ENCODE assay signal across 9 cellular contexts in genomic region chr6:36886948-36887347, GRCh38. TPM values are rescaled to one million over a fixed set of nuclear protein-coding genes. Genes with fewer than 3 reads are reported as not detected.
DNase-seq lines count a peak whose midpoint lies in the region; ATAC-seq and TF ChIP-seq lines count a peak whose summit lies in the region.
"Had no signal": no experiment of that assay in that cellular context is flagged by ENCODE, and none has a peak within 500 bp of the region (broad histone marks: within the 10 kb centered on the region; RNA-seq: fewer than 3 reads in every experiment).

No MANE protein-coding gene starts in this region.

- peak overlapping the region; percentile 73 for H3K27ac Mint-ChIP-seq in nephron progenitor cell

- no peaks in the 10 kb centered on the region for H3K27me3 ChIP-seq in BJ (ENCODE audit: control insufficient read depth, insufficient read depth, low read length)

- DNase-seq in BJ (ENCODE audit: low read depth) (no peak), cardiac fibroblast (ENCODE audit: low read depth in 2 of 2) (no peak), nephron progenitor cell (no peak), DMS 273 treated with DMSO at 0.1 percent for 48 hours (lab: John Stamatoyannopoulos, UW) (no peak)
- peak; percentile 54 for DNase-seq in Jurkat, Clone E6-1 (ENCODE audit: low read depth, low spot score)

- TF ChIP-seq CTCF in BJ (IDR thresholded peaks at IDR 0.05; ENCODE audit: insufficient read depth, low read depth, low read length): no peak
- TF ChIP-seq CTCF in cardiac fibroblast (IDR thresholded peaks at IDR 0.05; ENCODE audit: low read depth, low read length): no peak
- no peak for TF ChIP-seq CTCF in nephron progenitor cell (IDR thresholded peaks at IDR 0.05)

- CTCF ChIA-PET in BJ (lab: Yijun Ruan, JAX): interaction anchor here (2.8 to 7.4 kb wide), 4 partner anchors 12 to 132 kb away, joined by 18 to 85 read pairs (median 50); partner anchors contain the start of gene PPIL1

- no peaks in the 10 kb centered on the region for H3K36me3 Mint-ChIP-seq in nephron progenitor cell (ENCODE audit: low read depth)

- no peak for ATAC-seq in HG03342 (IDR thresholded peaks at IDR 0.05; ENCODE audit: unreplicated experiment)
- ATAC-seq in GM18907 (IDR thresholded peaks at IDR 0.05; ENCODE audit: unreplicated experiment): no peak
- ATAC-seq in GM21619 (IDR thresholded peaks at IDR 0.05; ENCODE audit: unreplicated experiment): no peak

- no peaks in the 10 kb centered on the region for H3K36me3 ChIP-seq in BJ (ENCODE audit: control insufficient read depth, insufficient read depth, low read length)

- no peaks in the 10 kb centered on the region for H3K9me3 Mint-ChIP-seq in nephron progenitor cell

- H3K4me3 Mint-ChIP-seq in nephron progenitor cell: peak overlapping the region; percentile 95

- peaks cover 9% of the 10 kb centered on the region for H3K27me3 Mint-ChIP-seq in nephron progenitor cell (ENCODE audit: low read depth, poor library complexity)

- H3K4me3 ChIP-seq in BJ (ENCODE audit: low read depth, low read length) (peak overlapping the region; percentile 68), cardiac fibroblast (replicated peaks in 1 of 2; ENCODE audit: low read depth in 2 of 2, low read length in 2 of 2) (peak overlapping the region; percentile 72 to 85)
- H3K4me3 ChIP-seq in Jurkat, Clone E6-1 (ENCODE audit: low read length): peak overlapping the region; percentile 56
- H3K4me3 ChIP-seq: lung had no signal

- H3K4me1 Mint-ChIP-seq in nephron progenitor cell: peaks cover 22% of the 10 kb centered on the region

- POLR2A ChIA-PET in BJ (lab: Charles Lee): no interaction called here

RNA-seq across cellular contexts. Expression of gene C6orf89, which starts 1.2 kb away (rescaled TPM):
- 66.0 and 71.4 TPM in 2 replicates for polyA plus RNA-seq in BJ (2011; rRNA removed)
- polyA minus RNA-seq in BJ (2011; rRNA and poly(A)+ RNA removed): 22.5 and 23.2 TPM in 2 replicates
- 42.2 TPM for polyA plus RNA-seq in Jurkat, Clone E6-1 (2012; ENCODE audit: insufficient read depth, insufficient read length)

RNA-seq across cellular contexts. Expression of gene PPIL1, which starts 12.3 kb away (rescaled TPM):
- polyA plus RNA-seq in BJ (2011; rRNA removed): 23.4 and 34.8 TPM in 2 replicates
- 13.8 and 20.7 TPM in 2 replicates for polyA minus RNA-seq in BJ (2011; rRNA and poly(A)+ RNA removed)
- 64.8 TPM for polyA plus RNA-seq in Jurkat, Clone E6-1 (2012; ENCODE audit: insufficient read depth, insufficient read length)

RNA-seq across cellular contexts. Expression of gene CPNE5, which starts 47.7 kb away (rescaled TPM):
- polyA plus RNA-seq in BJ (2011; rRNA removed): 0.09 and 0.10 TPM in 2 replicates
- 1.2 TPM in 1 of 2 replicates, not detected in the other for polyA minus RNA-seq in BJ (2011; rRNA and poly(A)+ RNA removed)
- polyA plus RNA-seq in Jurkat, Clone E6-1 (2012; ENCODE audit: insufficient read depth, insufficient read length): not detected
